In genomic region chr4:125368161-125368560, GRCh38 we compare ENCODE assay signal across 13 cellular contexts. TPM values are rescaled to one million over a fixed set of nuclear protein-coding genes. Genes with fewer than 3 reads are reported as not detected.
DNase-seq lines count a peak whose midpoint lies in the region; ATAC-seq and TF ChIP-seq lines count a peak whose summit lies in the region.
"Had no signal": no experiment of that assay in that cellular context is flagged by ENCODE, and none has a peak within 500 bp of the region (broad histone marks: within the 10 kb centered on the region; RNA-seq: fewer than 3 reads in every experiment).

No MANE protein-coding gene starts in this region.

- CTCF ChIA-PET in mammary epithelial cell (lab: Charles Lee; ENCODE audit: low non-redundant PET) = no interaction called here

- H3K9me3 ChIP-seq in left ventricle myocardium inferior (replicated peaks) = no peaks in the 10 kb centered on the region
- H3K9me3 ChIP-seq in mammary epithelial cell (replicated peaks; ENCODE audit: insufficient read depth, low read length) = no peaks in the 10 kb centered on the region
- no peaks in the 10 kb centered on the region for H3K9me3 ChIP-seq in transverse colon

- no peak overlapping the region for H3K9ac ChIP-seq in mammary epithelial cell (ENCODE audit: insufficient read depth, low read length)
- H3K9ac ChIP-seq: KMS-11 had no signal

- H3K27me3 ChIP-seq in left ventricle myocardium inferior (ENCODE audit: low read depth) (no peaks in the 10 kb centered on the region), mammary epithelial cell (ENCODE audit: insufficient read depth, low read length) (no peaks in the 10 kb centered on the region), transverse colon (no peaks in the 10 kb centered on the region)

- peaks cover 18% of the 10 kb centered on the region for H3K4me1 ChIP-seq in left ventricle myocardium inferior
- no peaks in the 10 kb centered on the region for H3K4me1 ChIP-seq in mammary epithelial cell (ENCODE audit: insufficient read depth, low read length)
- H3K4me1 ChIP-seq in transverse colon = peaks cover 0 to 9% (median 0%) of the 10 kb centered on the region in 4 donors

- H3K79me2 ChIP-seq in mammary epithelial cell (ENCODE audit: insufficient read depth, low read length) = no peaks in the 10 kb centered on the region

- TF ChIP-seq EP300 in transverse colon (IDR thresholded peaks at IDR 0.05; ENCODE audit: low read depth) = no peak

- no peak overlapping the region for H3K27ac Mint-ChIP-seq in activated T-helper 2 cell treated with anti-CD3 and anti-CD28 coated beads, Interferon-gamma antibody, Interleukin-2, Interleukin-4, amounts not matched to agents 10 μg/mL and 5 μg/mL and 100 μg/mL, durations not matched to agents 14 hours and 24 hours and 36 hours
- H3K27ac Mint-ChIP-seq: naive thymus-derived CD8-positive, alpha-beta T cell had no signal

- no peaks in the 10 kb centered on the region for H3K9me3 Mint-ChIP-seq in activated T-helper 2 cell treated with anti-CD3 and anti-CD28 coated beads, Interferon-gamma antibody, Interleukin-2, Interleukin-4, amounts not matched to agents 10 μg/mL and 5 μg/mL and 100 μg/mL, durations not matched to agents 14 hours and 24 hours and 36 hours

- dilution Hi-C loops in mammary epithelial cell (cut with HindIII; ENCODE audit: low sequenced_read_pairs) = no loop called here

- intact Hi-C loops in left ventricle myocardium inferior (cut with micrococcal nuclease) (no loop called here), left ventricle myocardium superior (cut with micrococcal nuclease) (no loop called here), mammary epithelial cell (cut with micrococcal nuclease) (no loop called here), transverse colon (cut with DNase I; ENCODE audit: low total_unique reads) (no loop called here)
- intact Hi-C loops in activated T-helper 2 cell treated with anti-CD3 and anti-CD28 coated beads, Interferon-gamma antibody, Interleukin-2, Interleukin-4, amounts not matched to agents 10 μg/mL and 5 μg/mL and 100 μg/mL, durations not matched to agents 14 hours and 24 hours and 36 hours (cut with micrococcal nuclease) = no loop called here

- H3K36me3 Mint-ChIP-seq in activated T-helper 2 cell treated with anti-CD3 and anti-CD28 coated beads, Interferon-gamma antibody, Interleukin-2, Interleukin-4, amounts not matched to agents 10 μg/mL and 5 μg/mL and 100 μg/mL, durations not matched to agents 14 hours and 24 hours and 36 hours (ENCODE audit: low read depth) = no peaks in the 10 kb centered on the region
- H3K36me3 Mint-ChIP-seq: naive thymus-derived CD8-positive, alpha-beta T cell had no signal

- H4K20me1 ChIP-seq in mammary epithelial cell (ENCODE audit: insufficient read depth, low read length) = no peaks in the 10 kb centered on the region

- DNase-seq in left ventricle myocardium inferior (no peak), left ventricle myocardium superior (no peak), mammary epithelial cell (no peak), iris pigment epithelial cell (ENCODE audit: low read depth) (peak; percentile 63), transverse colon (no peak), NCI-H510A treated with DMSO at 0.1 percent for 48 hours (lab: John Stamatoyannopoulos, UW) (no peak)
- DNase-seq in activated T-helper 2 cell treated with anti-CD3 and anti-CD28 coated beads, Interferon-gamma antibody, Interleukin-2, Interleukin-4, amounts not matched to agents 10 μg/mL and 5 μg/mL and 100 μg/mL, durations not matched to agents 14 hours and 24 hours and 36 hours (ENCODE audit: low spot score) = no peak
- DNase-seq: activated CD4-positive, alpha-beta T cell treated with anti-CD3 and anti-CD28 coated beads for 1 hour; cortex of kidney; naive thymus-derived CD8-positive, alpha-beta T cell; NCI-H524 treated with DMSO at 0.1 percent for 48 hours had no signal

- H3K27me3 Mint-ChIP-seq in activated T-helper 2 cell treated with anti-CD3 and anti-CD28 coated beads, Interferon-gamma antibody, Interleukin-2, Interleukin-4, amounts not matched to agents 10 μg/mL and 5 μg/mL and 100 μg/mL, durations not matched to agents 14 hours and 24 hours and 36 hours (ENCODE audit: low read depth) = no peaks in the 10 kb centered on the region
- H3K27me3 Mint-ChIP-seq: naive thymus-derived CD8-positive, alpha-beta T cell had no signal

- no TSS peak for BruUV-seq in mammary epithelial cell (replicated peaks; lab: Mats Ljungman, UMichigan)

- H3K4me3 Mint-ChIP-seq in activated T-helper 2 cell treated with anti-CD3 and anti-CD28 coated beads, Interferon-gamma antibody, Interleukin-2, Interleukin-4, amounts not matched to agents 10 μg/mL and 5 μg/mL and 100 μg/mL, durations not matched to agents 14 hours and 24 hours and 36 hours (ENCODE audit: low read depth) = no peak overlapping the region
- H3K4me3 Mint-ChIP-seq: naive thymus-derived CD8-positive, alpha-beta T cell had no signal

- H3K36me3 ChIP-seq in left ventricle myocardium inferior (no peaks in the 10 kb centered on the region), mammary epithelial cell (ENCODE audit: insufficient read depth, low read length) (no peaks in the 10 kb centered on the region), transverse colon (no peaks in the 10 kb centered on the region)

- peak overlapping the region; percentile 57 for H3K4me3 ChIP-seq in left ventricle myocardium inferior
- H3K4me3 ChIP-seq in mammary epithelial cell (replicated peaks in 1 of 3; ENCODE audit: insufficient read depth in 1 of 3, low read depth in 2 of 3, low read length in 3 of 3) = peak overlapping the region in 1 of 3 experiments; percentile 51
- peak overlapping the region in 1 of 4 donors; percentile 25 for H3K4me3 ChIP-seq in transverse colon

- no peak for TF ChIP-seq POLR2A in transverse colon (IDR thresholded peaks at IDR 0.05)

- no peaks in the 10 kb centered on the region for H3K4me1 Mint-ChIP-seq in activated T-helper 2 cell treated with anti-CD3 and anti-CD28 coated beads, Interferon-gamma antibody, Interleukin-2, Interleukin-4, amounts not matched to agents 10 μg/mL and 5 μg/mL and 100 μg/mL, durations not matched to agents 14 hours and 24 hours and 36 hours (ENCODE audit: low read depth)
- H3K4me1 Mint-ChIP-seq: naive thymus-derived CD8-positive, alpha-beta T cell had no signal

- H3K4me2 ChIP-seq in mammary epithelial cell (ENCODE audit: insufficient read depth, low read depth, low read length) = peak overlapping the region; percentile 81
- H3K4me2 ChIP-seq: KMS-11 had no signal

- in situ Hi-C loops in mammary epithelial cell (cut with MboI; ENCODE audit: low sequenced_read_pairs in 2 of 2) = no loop called here
- in situ Hi-C loops in transverse colon (cut with MboI; ENCODE audit: low pct_ligation_motif_present in 1 of 4, low pct_unique_long_range_greater_than_20kb in 1 of 4, low sequenced_read_pairs in 3 of 4) = no loop called here

- H3K27ac ChIP-seq in left ventricle myocardium inferior (replicated peaks) (peak overlapping the region; percentile 36), mammary epithelial cell (ENCODE audit: insufficient read depth, low read depth, low read length) (no peak overlapping the region), transverse colon (peak overlapping the region; percentile 7 to 71 (median 25))
- H3K27ac ChIP-seq: KMS-11 had no signal

- TF ChIP-seq CTCF in left ventricle myocardium inferior (IDR thresholded peaks at IDR 0.05; ENCODE audit: borderline replicate concordance) (no peak), mammary epithelial cell (conservative IDR thresholded peaks at IDR 0.05 in 1 of 2, IDR thresholded peaks at IDR 0.05 in 1 of 2; ENCODE audit: extremely low read depth in 1 of 2, insufficient read depth in 1 of 2, low read depth in 1 of 2, low read length in 2 of 2) (no peak), transverse colon (IDR thresholded peaks at IDR 0.05) (no peak)

- H2AFZ ChIP-seq in mammary epithelial cell (ENCODE audit: low read depth, low read length) = no peak overlapping the region

- ATAC-seq in left ventricle myocardium superior (no peak), HG03432 (IDR thresholded peaks at IDR 0.05; ENCODE audit: unreplicated experiment) (no peak)
- ATAC-seq: naive thymus-derived CD8-positive, alpha-beta T cell had no signal

RNA-seq across cellular contexts. Expression of gene FAT4, which starts 53.4 kb away (rescaled TPM):
- 6.7 TPM for total RNA-seq in left ventricle myocardium inferior
- 6.1 TPM for total RNA-seq in left ventricle myocardium superior
- 1 to 10 TPM; 1.5 to 5.5 TPM for total RNA-seq in mammary epithelial cell
- polyA plus RNA-seq in mammary epithelial cell = 0.42 TPM
- 4.6 TPM for polyA minus RNA-seq in mammary epithelial cell
- 10 to 100 TPM in 2 of 4 donors, 1 to 10 TPM in 2; 4.1 to 15.9 (median 9.3) TPM for total RNA-seq in transverse colon
- total RNA-seq in activated T-helper 2 cell treated with anti-CD3 and anti-CD28 coated beads, Interferon-gamma antibody, Interleukin-2, Interleukin-4, amounts not matched to agents 10 μg/mL and 5 μg/mL and 100 μg/mL, durations not matched to agents 14 hours and 24 hours and 36 hours = not detected in 2 replicates
- polyA plus RNA-seq: naive thymus-derived CD8-positive, alpha-beta T cell had no signal
